9 cellular contexts compared by ENCODE assay signal in the genomic region with DNA sequence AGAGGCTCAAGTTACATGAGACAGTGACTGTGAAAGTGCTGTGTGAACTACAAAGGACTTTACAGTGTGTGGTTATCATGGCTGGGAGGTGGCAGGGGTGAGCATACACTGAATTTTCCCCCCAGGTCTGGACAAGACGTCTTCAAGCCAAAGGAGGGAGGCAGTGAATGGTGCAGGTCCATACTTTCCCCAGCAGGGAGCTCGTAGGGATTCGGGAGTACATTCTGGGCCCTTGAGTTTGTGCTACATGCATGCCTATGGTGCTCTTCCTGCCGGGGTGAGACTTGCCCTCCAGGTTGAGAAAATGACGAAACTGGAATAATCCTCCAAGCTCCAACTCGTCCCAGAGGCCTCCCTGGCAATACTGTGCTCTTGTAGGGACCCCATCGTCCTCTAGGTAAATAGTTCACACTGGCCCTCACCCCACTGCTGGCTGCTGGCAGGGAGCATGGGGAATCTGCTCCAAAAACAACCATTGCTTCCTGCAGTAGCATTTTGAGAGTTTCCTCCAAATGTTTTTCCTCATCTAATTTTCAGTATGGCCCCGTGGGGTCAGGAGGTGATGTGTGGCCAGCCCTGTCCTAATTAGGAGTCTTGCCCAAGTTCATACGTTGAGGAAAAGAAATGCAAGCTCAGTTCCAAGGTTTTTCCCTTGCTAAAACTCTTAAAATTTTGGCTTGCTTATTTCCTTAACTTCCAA. TPM values are rescaled to one million over a fixed set of nuclear protein-coding genes. Genes with fewer than 3 reads are reported as not detected.
DNase-seq lines count a peak whose midpoint lies in the region; ATAC-seq, FAIRE-seq and TF ChIP-seq lines count a peak whose summit lies in the region.
"Had no signal": no experiment of that assay in that cellular context is flagged by ENCODE, and none has a peak within 500 bp of the region (broad histone marks: within the 10 kb centered on the region; RNA-seq: fewer than 3 reads in every experiment).

No MANE protein-coding gene starts in this region.

- no peak for TF ChIP-seq CTCF in cardiac fibroblast (IDR thresholded peaks at IDR 0.05; ENCODE audit: low read depth, low read length)

- FAIRE-seq in HTR-8/SVneo (lab: Jason Lieb, UNC), result peak; percentile 85

- H3K27me3 ChIP-seq in CD8-positive, alpha-beta memory T cell (ENCODE audit: insufficient read depth, low read length, poor library complexity, severe bottlenecking), result no peaks in the 10 kb centered on the region

- H3K4me1 Mint-ChIP-seq in CD8-positive, alpha-beta memory T cell, result peaks cover 18 to 34% (median 24%) of the 10 kb centered on the region in 3 donors
- peaks cover 11 to 21% (median 19%) of the 10 kb centered on the region in 3 donors for H3K4me1 Mint-ChIP-seq in naive B cell
- H3K4me1 Mint-ChIP-seq in activated CD4-positive, alpha-beta memory T cell treated with anti-CD3 and anti-CD28 coated beads, Interleukin-2, amount 10 ng/mL, durations not matched to agents 7 days and 5 days, result peaks cover 9% of the 10 kb centered on the region

- DNase-seq in CD8-positive, alpha-beta memory T cell, result no peak
- DNase-seq in HTR-8/SVneo (ENCODE audit: insufficient read length, low spot score) (peak; percentile 44), cardiac fibroblast (ENCODE audit: low read depth in 2 of 2) (peak; percentile 9 to 11), naive B cell (no peak), mucosa of gallbladder (ENCODE audit: low spot score) (no peak), NCI-H146 (lab: John Stamatoyannopoulos, UW) (no peak)
- DNase-seq in activated CD4-positive, alpha-beta memory T cell treated with anti-CD3 and anti-CD28 coated beads, Interleukin-2, amount 10 ng/mL, durations not matched to agents 7 days and 5 days, result no peak
- DNase-seq: NCI-H1092 treated with DMSO at 0.1 percent for 48 hours; stimulated activated naive CD4-positive, alpha-beta T cell treated with Interleukin-2 at 50 U/mL for 16 hours had no signal

- CTCF ChIA-PET in CD8-positive, alpha-beta memory T cell (lab: Charles Lee), result interaction anchor here (0.6 to 3.8 kb wide), 13 partner anchors 9 to 353 kb away, joined by 3 to 31 read pairs (median 5); a partner anchor contains a TSS
- CTCF ChIA-PET in activated CD4-positive, alpha-beta memory T cell treated with anti-CD3 and anti-CD28 coated beads, Interleukin-2, amount 10 ng/mL, durations not matched to agents 7 days and 5 days (lab: Charles Lee), result interaction anchor here (1.1 to 4.5 kb wide), 11 partner anchors 10 to 351 kb away, joined by 3 to 55 read pairs (median 5); a partner anchor contains a TSS

- H3K9me3 ChIP-seq in CD8-positive, alpha-beta memory T cell (ENCODE audit: low read length), result no peaks in the 10 kb centered on the region

- H3K27ac Mint-ChIP-seq in CD8-positive, alpha-beta memory T cell, result peak overlapping the region; percentile 40 to 88 (median 72)
- H3K27ac Mint-ChIP-seq in naive B cell, result peak overlapping the region in 2 of 6 donors; percentile 60
- no peak overlapping the region for H3K27ac Mint-ChIP-seq in activated CD4-positive, alpha-beta memory T cell treated with anti-CD3 and anti-CD28 coated beads, Interleukin-2, amount 10 ng/mL, durations not matched to agents 7 days and 5 days

- H3K36me3 Mint-ChIP-seq in CD8-positive, alpha-beta memory T cell, result peaks cover 0 to 74% (median 22%) of the 10 kb centered on the region in 3 donors
- H3K36me3 Mint-ChIP-seq in naive B cell, result peaks cover 6 to 7% of the 10 kb centered on the region in 2 donors
- H3K36me3 Mint-ChIP-seq in activated CD4-positive, alpha-beta memory T cell treated with anti-CD3 and anti-CD28 coated beads, Interleukin-2, amount 10 ng/mL, durations not matched to agents 7 days and 5 days (ENCODE audit: low read depth), result peaks cover 9% of the 10 kb centered on the region

- no peak for ATAC-seq in naive B cell (ENCODE audit: low read depth in 2 of 2)

- no peaks in the 10 kb centered on the region for H3K9me3 Mint-ChIP-seq in CD8-positive, alpha-beta memory T cell
- peaks cover 0 to under 1% (median 0%) of the 10 kb centered on the region in 7 donors for H3K9me3 Mint-ChIP-seq in naive B cell
- no peaks in the 10 kb centered on the region for H3K9me3 Mint-ChIP-seq in activated CD4-positive, alpha-beta memory T cell treated with anti-CD3 and anti-CD28 coated beads, Interleukin-2, amount 10 ng/mL, durations not matched to agents 7 days and 5 days

- H3K27me3 Mint-ChIP-seq in CD8-positive, alpha-beta memory T cell, result no peaks in the 10 kb centered on the region
- H3K27me3 Mint-ChIP-seq in naive B cell, result peaks cover 10 to 23% (median 16%) of the 10 kb centered on the region in 3 donors
- H3K27me3 Mint-ChIP-seq in activated CD4-positive, alpha-beta memory T cell treated with anti-CD3 and anti-CD28 coated beads, Interleukin-2, amount 10 ng/mL, durations not matched to agents 7 days and 5 days, result no peaks in the 10 kb centered on the region

- peak overlapping the region in 2 of 7 donors; percentile 23 to 67 for H3K4me3 Mint-ChIP-seq in CD8-positive, alpha-beta memory T cell
- H3K4me3 Mint-ChIP-seq in naive B cell, result peak overlapping the region in 7 of 8 donors; percentile 41 to 88 (median 85)
- no peak overlapping the region for H3K4me3 Mint-ChIP-seq in activated CD4-positive, alpha-beta memory T cell treated with anti-CD3 and anti-CD28 coated beads, Interleukin-2, amount 10 ng/mL, durations not matched to agents 7 days and 5 days

- peak overlapping the region; percentile 38 for H3K4me3 ChIP-seq in CD8-positive, alpha-beta memory T cell (ENCODE audit: low read length)
- no peak overlapping the region for H3K4me3 ChIP-seq in cardiac fibroblast (replicated peaks in 1 of 2; ENCODE audit: low read depth in 2 of 2, low read length in 2 of 2)

- POLR2A ChIA-PET in CD8-positive, alpha-beta memory T cell (lab: Charles Lee), result interaction anchor here (1.1 to 2.0 kb wide), 3 partner anchors 33 to 133 kb away, joined by 3 to 5 read pairs (median 5); no protein-coding TSS in a partner anchor
- POLR2A ChIA-PET in activated CD4-positive, alpha-beta memory T cell treated with anti-CD3 and anti-CD28 coated beads, Interleukin-2, amount 10 ng/mL, durations not matched to agents 7 days and 5 days (lab: Charles Lee), result interaction anchor here (1.1 to 2.5 kb wide), 3 partner anchors 133 to 570 kb away, joined by 4 to 6 read pairs (median 6); a partner anchor contains a TSS

- no peak overlapping the region for H3K27ac ChIP-seq in CD8-positive, alpha-beta memory T cell (ENCODE audit: low read depth, low read length)

- peaks cover 16% of the 10 kb centered on the region for H3K4me1 ChIP-seq in CD8-positive, alpha-beta memory T cell (ENCODE audit: insufficient read depth, low read length)

- H3K36me3 ChIP-seq in CD8-positive, alpha-beta memory T cell (ENCODE audit: insufficient read depth, low read length), result peaks cover 10% of the 10 kb centered on the region

RNA-seq across cellular contexts. Expression of a gene that starts 57.6 kb away (rescaled TPM):
- total RNA-seq in CD8-positive, alpha-beta memory T cell, result 1 to 10 TPM; 6.4 to 6.9 TPM
- 12.1 TPM for polyA plus RNA-seq in CD8-positive, alpha-beta memory T cell
- polyA plus RNA-seq in naive B cell (ENCODE audit: low read depth in 6 of 6), result 1 to 10 TPM in 4 of 6 donors, under 1 TPM in 2; 0.66 to 2.6 (median 2.3) TPM
- total RNA-seq in mucosa of gallbladder, result 1.4 TPM
- 10 to 100 TPM; 12.1 to 12.7 TPM for total RNA-seq in activated CD4-positive, alpha-beta memory T cell treated with anti-CD3 and anti-CD28 coated beads, Interleukin-2, amount 10 ng/mL, durations not matched to agents 7 days and 5 days

Comparison
In these comparisons a context has a peak if more than half of its experiments do, and no peak if none do; other contexts are left out.
1. DNase-seq: peak in HTR-8/SVneo (single experiment) and cardiac fibroblast (2 of 2); none in CD8-positive, alpha-beta memory T cell (0 of 5), naive B cell (single experiment), mucosa of gallbladder (single experiment), NCI-H146 (single experiment) and activated CD4-positive, alpha-beta memory T cell treated with anti-CD3 and anti-CD28 coated beads, Interleukin-2, amount 10 ng/mL, durations not matched to agents 7 days and 5 days (single experiment).